Comparison of ENCODE assay signal across 27 cellular contexts in genomic region chr20:59481082-59482018, GRCh38.
"Had no signal": no experiment of that assay in that cellular context is flagged by ENCODE, and none has a peak within 500 bp of the region (broad histone marks: within the 10 kb centered on the region; RNA-seq: fewer than 3 reads in every experiment).

No MANE protein-coding gene starts in this region.

- FAIRE-seq: astrocyte, islet of Langerhans had no signal

- H3K9me3 ChIP-seq: gastrocnemius medialis, mucosa of descending colon, neutrophil, psoas muscle, stomach, thyroid gland, upper lobe of left lung, vagina had no signal

- H3K36me3 ChIP-seq: brain microvascular endothelial cell, gastrocnemius medialis, neutrophil, stomach, thyroid gland, upper lobe of left lung, vagina had no signal

- DNase-seq: activated B cell treated with CpG ODN at 0.5 μM for 24 hours; activated CD4-positive, alpha-beta T cell treated with anti-CD3 and anti-CD28 coated beads for 36 hours; activated CD8-positive, alpha-beta memory T cell treated with anti-CD3 and anti-CD28 coated beads for 24 hours; activated gamma-delta T cell treated with Interleukin-2 at 50 U/mL for 16 hours; activated naive CD4-positive, alpha-beta T cell treated with anti-CD3 and anti-CD28 coated beads, Interleukin-2, amount 50 U/mL, for 16 hours; amniotic stem cell; brain microvascular endothelial cell; dorsolateral prefrontal cortex; effector memory CD4-positive, alpha-beta T cell; gastrocnemius medialis; glutamatergic neuron; left ventricle myocardium superior; mucosa of descending colon; psoas muscle; stimulated activated CD4-positive, alpha-beta T cell treated with anti-CD3 and anti-CD28 coated beads, Interleukin-15, amount 100 ng/mL, for 24 hours; stimulated activated CD4-positive, alpha-beta T cell treated with anti-CD3 and anti-CD28 coated beads, Interleukin-2, amount 100 ng/mL, for 24 hours; stimulated activated naive B cell treated with anti-CD40 and anti-IgM and Interleukin-4, amounts not matched to agents 10 μg/mL and 1 μg/mL and 100 μg/mL, for 72 hours; stomach; thyroid gland; upper lobe of left lung had no signal

- H3K27me3 ChIP-seq: brain microvascular endothelial cell, thyroid gland, upper lobe of left lung, vagina had no signal

- H3K27ac ChIP-seq: brain microvascular endothelial cell, coronary artery, dorsolateral prefrontal cortex, gastrocnemius medialis, neutrophil, psoas muscle, stomach, thyroid gland, upper lobe of left lung, vagina had no signal

- H3K4me1 ChIP-seq: gastrocnemius medialis, psoas muscle, stomach, thyroid gland, upper lobe of left lung, vagina had no signal

- H3K4me3 ChIP-seq: coronary artery, dorsolateral prefrontal cortex, gastrocnemius medialis, mucosa of descending colon, psoas muscle, smooth muscle cell, stomach, thyroid gland, upper lobe of left lung, vagina had no signal

- ATAC-seq: activated CD4-positive, alpha-beta T cell treated with anti-CD3 and anti-CD28 coated beads for 36 hours; gastrocnemius medialis; left ventricle myocardium superior; mucosa of descending colon; natural killer cell treated with Interleukin-12 subunit alpha and Interleukin-12 subunit beta and Interleukin-15 and Interleukin-18, amount 100 ng/mL, for 72 hours; psoas muscle; stimulated activated naive B cell treated with anti-CD40 and anti-IgM and Interleukin-4, amounts not matched to agents 10 μg/mL and 1 μg/mL and 100 μg/mL, for 72 hours had no signal
